In genomic region chr3:124108446-124108845, GRCh38 we compare ENCODE assay signal across 38 cellular contexts.
"Had no signal": no experiment of that assay in that cellular context is flagged by ENCODE, and none has a peak within 500 bp of the region (broad histone marks: within the 10 kb centered on the region; RNA-seq: fewer than 3 reads in every experiment).

No MANE protein-coding gene starts in this region.

- H3K9me3 Mint-ChIP-seq: activated CD4-positive, alpha-beta memory T cell treated with anti-CD3 and anti-CD28 coated beads, Interleukin-2, amount 10 ng/mL, durations not matched to agents 7 days and 5 days; activated CD4-positive, alpha-beta T cell treated with anti-CD3 and anti-CD28 coated beads, Interleukin-2, amount 10 ng/mL, durations not matched to agents 7 days and 5 days; activated naive CD4-positive, alpha-beta T cell treated with anti-CD3 and anti-CD28 coated beads, Interleukin-2, amount 10 ng/mL, durations not matched to agents 7 days and 5 days; activated naive CD8-positive, alpha-beta T cell treated with anti-CD3 and anti-CD28 coated beads, Interleukin-2, amount 10 ng/mL, durations not matched to agents 7 days and 5 days; activated naive CD8-positive, alpha-beta T cell treated with anti-CD3 and anti-CD28 coated beads, Interleukin-2, amount 50 U/mL, for 24 hours; activated T-cell treated with anti-CD3 and anti-CD28 coated beads, Interleukin-2, amount 50 U/mL, for 24 hours; activated T-helper 2 cell treated with anti-CD3 and anti-CD28 coated beads, Interferon-gamma antibody, Interleukin-2, Interleukin-4, amounts not matched to agents 10 μg/mL and 5 μg/mL and 100 μg/mL, durations not matched to agents 14 hours and 24 hours and 36 hours; central memory CD8-positive, alpha-beta T cell; T-helper 1 cell treated with Interleukin-12 subunit alpha and Interleukin-12 subunit beta and Interleukin-4 antibody, amounts not matched to agents 30 μg/mL and 1 μg/mL, for 36 hours; T-helper 2 cell treated with Interferon-gamma antibody and Interleukin-4, amounts not matched to agents 5 μg/mL and 100 μg/mL, for 36 hours had no signal

- H3K27ac Mint-ChIP-seq: activated CD4-positive, alpha-beta memory T cell treated with anti-CD3 and anti-CD28 coated beads, Interleukin-2, amount 10 ng/mL, durations not matched to agents 7 days and 5 days; activated CD4-positive, alpha-beta T cell treated with anti-CD3 and anti-CD28 coated beads for 36 hours; activated CD4-positive, alpha-beta T cell treated with anti-CD3 and anti-CD28 coated beads, Interleukin-2, amount 10 ng/mL, durations not matched to agents 7 days and 5 days; activated CD8-positive, alpha-beta memory T cell treated with anti-CD3 and anti-CD28 coated beads, Interleukin-2, amount 10 ng/mL, durations not matched to agents 7 days and 5 days; activated CD8-positive, alpha-beta T cell treated with anti-CD3 and anti-CD28 coated beads, Interleukin-2, amount 10 ng/mL, durations not matched to agents 7 days and 5 days; activated naive CD4-positive, alpha-beta T cell treated with anti-CD3 and anti-CD28 coated beads, Interleukin-2, amount 10 ng/mL, durations not matched to agents 7 days and 5 days; activated naive CD4-positive, alpha-beta T cell treated with anti-CD3 and anti-CD28 coated beads, Interleukin-2, amount 50 U/mL, for 24 hours; activated naive CD8-positive, alpha-beta T cell; activated naive CD8-positive, alpha-beta T cell treated with anti-CD3 and anti-CD28 coated beads, Interleukin-2, amount 10 ng/mL, durations not matched to agents 7 days and 5 days; activated naive CD8-positive, alpha-beta T cell treated with anti-CD3 and anti-CD28 coated beads, Interleukin-2, amount 50 U/mL, for 24 hours; activated T-cell treated with anti-CD3 and anti-CD28 coated beads, Interleukin-2, amount 50 U/mL, for 24 hours; activated T-helper 2 cell treated with anti-CD3 and anti-CD28 coated beads, Interferon-gamma antibody, Interleukin-2, Interleukin-4, amounts not matched to agents 10 μg/mL and 5 μg/mL and 100 μg/mL, durations not matched to agents 14 hours and 24 hours and 36 hours; T-helper 1 cell treated with Interleukin-12 subunit alpha and Interleukin-12 subunit beta and Interleukin-4 antibody, amounts not matched to agents 30 μg/mL and 1 μg/mL, for 36 hours; T-helper 2 cell treated with Interferon-gamma antibody and Interleukin-4, amounts not matched to agents 5 μg/mL and 100 μg/mL, for 36 hours; WTC11 had no signal

- H3K4me3 ChIP-seq: body of pancreas, breast epithelium had no signal

- DNase-seq: activated CD4-positive, alpha-beta memory T cell treated with anti-CD3 and anti-CD28 coated beads, Interleukin-2, amount 10 ng/mL, durations not matched to agents 7 days and 5 days; activated CD4-positive, alpha-beta T cell treated with anti-CD3 and anti-CD28 coated beads for 1 hour; activated CD4-positive, alpha-beta T cell treated with anti-CD3 and anti-CD28 coated beads for 36 hours; activated CD4-positive, alpha-beta T cell treated with anti-CD3 and anti-CD28 coated beads for 48 hours; activated CD4-positive, alpha-beta T cell treated with anti-CD3 and anti-CD28 coated beads, Interleukin-2, amount 10 ng/mL, durations not matched to agents 7 days and 5 days; activated CD4-positive, alpha-beta T cell treated with anti-CD3 and anti-CD28 coated beads, Interleukin-2, amount 50 U/mL, for 48 hours; activated CD4-positive, CD25-positive, alpha-beta regulatory T cell; activated CD8-positive, alpha-beta memory T cell treated with anti-CD3 and anti-CD28 coated beads for 24 hours; activated CD8-positive, alpha-beta memory T cell treated with anti-CD3 and anti-CD28 coated beads, Interleukin-2, amount 10 ng/mL, durations not matched to agents 7 days and 5 days; activated CD8-positive, alpha-beta memory T cell treated with anti-CD3 and anti-CD28 coated beads, Interleukin-2, amount 50 U/mL, for 48 hours; activated CD8-positive, alpha-beta T cell treated with anti-CD3 and anti-CD28 coated beads, Interleukin-2, amount 10 ng/mL, durations not matched to agents 7 days and 5 days; activated effector memory CD4-positive, alpha-beta T cell treated with Interleukin-2 at 50 U/mL for 16 hours; activated gamma-delta T cell; activated naive CD4-positive, alpha-beta T cell treated with anti-CD3 and anti-CD28 coated beads, Interleukin-2, amount 10 ng/mL, durations not matched to agents 7 days and 5 days; activated naive CD4-positive, alpha-beta T cell treated with Interleukin-2 at 50 U/mL for 16 hours; activated naive CD8-positive, alpha-beta T cell treated with anti-CD3 and anti-CD28 coated beads, Interleukin-2, amount 10 ng/mL, durations not matched to agents 7 days and 5 days; activated naive CD8-positive, alpha-beta T cell treated with anti-CD3 and anti-CD28 coated beads, Interleukin-2, amount 50 U/mL, for 24 hours; activated T-cell treated with anti-CD3 and anti-CD28 coated beads, Interleukin-2, amount 50 U/mL, for 24 hours; activated T-cell treated with anti-CD3 and anti-CD28 coated beads, Interleukin-2, amount 50 U/mL, for 48 hours; amygdala; anterior cingulate cortex; body of pancreas; brain microvascular endothelial cell; caudate nucleus; cerebellar nuclear complex; T-helper 1 cell; T-helper 2 cell; T-helper 9 cell; WERI-Rb-1 had no signal

- H3K4me1 ChIP-seq: body of pancreas, breast epithelium had no signal

- H3K27me3 Mint-ChIP-seq: activated CD4-positive, alpha-beta memory T cell treated with anti-CD3 and anti-CD28 coated beads, Interleukin-2, amount 10 ng/mL, durations not matched to agents 7 days and 5 days; activated CD8-positive, alpha-beta memory T cell treated with anti-CD3 and anti-CD28 coated beads, Interleukin-2, amount 10 ng/mL, durations not matched to agents 7 days and 5 days; activated naive CD4-positive, alpha-beta T cell treated with anti-CD3 and anti-CD28 coated beads, Interleukin-2, amount 50 U/mL, for 24 hours; activated naive CD8-positive, alpha-beta T cell; activated naive CD8-positive, alpha-beta T cell treated with anti-CD3 and anti-CD28 coated beads, Interleukin-2, amount 50 U/mL, for 24 hours had no signal

- ATAC-seq: activated CD4-positive, alpha-beta T cell treated with anti-CD3 and anti-CD28 coated beads for 36 hours; activated CD4-positive, CD25-positive, alpha-beta regulatory T cell treated with anti-CD3 and anti-CD28 coated beads, Interleukin-2, amount 50 U/mL, for 24 hours; activated CD8-positive, alpha-beta memory T cell treated with anti-CD3 and anti-CD28 coated beads, Interleukin-2, amount 10 ng/mL, durations not matched to agents 7 days and 5 days; activated CD8-positive, alpha-beta T cell treated with anti-CD3 and anti-CD28 coated beads, Interleukin-2, amount 10 ng/mL, durations not matched to agents 7 days and 5 days; activated naive CD8-positive, alpha-beta T cell treated with anti-CD3 and anti-CD28 coated beads, Interleukin-2, amount 50 U/mL, for 24 hours; body of pancreas; WTC11 had no signal

- H3K4me1 Mint-ChIP-seq: activated CD4-positive, alpha-beta memory T cell treated with anti-CD3 and anti-CD28 coated beads, Interleukin-2, amount 10 ng/mL, durations not matched to agents 7 days and 5 days; activated CD4-positive, alpha-beta T cell treated with anti-CD3 and anti-CD28 coated beads for 36 hours; activated CD4-positive, alpha-beta T cell treated with anti-CD3 and anti-CD28 coated beads, Interleukin-2, amount 10 ng/mL, durations not matched to agents 7 days and 5 days; activated CD8-positive, alpha-beta memory T cell treated with anti-CD3 and anti-CD28 coated beads, Interleukin-2, amount 10 ng/mL, durations not matched to agents 7 days and 5 days; activated naive CD4-positive, alpha-beta T cell treated with anti-CD3 and anti-CD28 coated beads, Interleukin-2, amount 10 ng/mL, durations not matched to agents 7 days and 5 days; activated naive CD4-positive, alpha-beta T cell treated with anti-CD3 and anti-CD28 coated beads, Interleukin-2, amount 50 U/mL, for 24 hours; activated naive CD8-positive, alpha-beta T cell treated with anti-CD3 and anti-CD28 coated beads, Interleukin-2, amount 10 ng/mL, durations not matched to agents 7 days and 5 days; activated naive CD8-positive, alpha-beta T cell treated with anti-CD3 and anti-CD28 coated beads, Interleukin-2, amount 50 U/mL, for 24 hours; central memory CD8-positive, alpha-beta T cell had no signal

- H3K36me3 Mint-ChIP-seq: activated CD8-positive, alpha-beta memory T cell treated with anti-CD3 and anti-CD28 coated beads, Interleukin-2, amount 10 ng/mL, durations not matched to agents 7 days and 5 days; activated naive CD4-positive, alpha-beta T cell treated with anti-CD3 and anti-CD28 coated beads, Interleukin-2, amount 10 ng/mL, durations not matched to agents 7 days and 5 days; activated naive CD4-positive, alpha-beta T cell treated with anti-CD3 and anti-CD28 coated beads, Interleukin-2, amount 50 U/mL, for 24 hours; activated naive CD8-positive, alpha-beta T cell; activated naive CD8-positive, alpha-beta T cell treated with anti-CD3 and anti-CD28 coated beads, Interleukin-2, amount 10 ng/mL, durations not matched to agents 7 days and 5 days; WTC11 had no signal

- H3K36me3 ChIP-seq: brain microvascular endothelial cell, breast epithelium, WERI-Rb-1 had no signal

- H3K9me3 ChIP-seq: body of pancreas, breast epithelium had no signal

- H3K27me3 ChIP-seq: body of pancreas, brain microvascular endothelial cell, breast epithelium had no signal

- H3K4me3 Mint-ChIP-seq: activated CD4-positive, alpha-beta memory T cell treated with anti-CD3 and anti-CD28 coated beads, Interleukin-2, amount 10 ng/mL, durations not matched to agents 7 days and 5 days; activated CD4-positive, alpha-beta T cell treated with anti-CD3 and anti-CD28 coated beads for 36 hours; activated CD4-positive, alpha-beta T cell treated with anti-CD3 and anti-CD28 coated beads, Interleukin-2, amount 10 ng/mL, durations not matched to agents 7 days and 5 days; activated CD8-positive, alpha-beta memory T cell treated with anti-CD3 and anti-CD28 coated beads, Interleukin-2, amount 10 ng/mL, durations not matched to agents 7 days and 5 days; activated CD8-positive, alpha-beta T cell treated with anti-CD3 and anti-CD28 coated beads, Interleukin-2, amount 10 ng/mL, durations not matched to agents 7 days and 5 days; activated naive CD4-positive, alpha-beta T cell treated with anti-CD3 and anti-CD28 coated beads, Interleukin-2, amount 10 ng/mL, durations not matched to agents 7 days and 5 days; activated naive CD4-positive, alpha-beta T cell treated with anti-CD3 and anti-CD28 coated beads, Interleukin-2, amount 50 U/mL, for 24 hours; activated naive CD8-positive, alpha-beta T cell; activated naive CD8-positive, alpha-beta T cell treated with anti-CD3 and anti-CD28 coated beads, Interleukin-2, amount 10 ng/mL, durations not matched to agents 7 days and 5 days; activated naive CD8-positive, alpha-beta T cell treated with anti-CD3 and anti-CD28 coated beads, Interleukin-2, amount 50 U/mL, for 24 hours; activated T-cell treated with anti-CD3 and anti-CD28 coated beads, Interleukin-2, amount 50 U/mL, for 24 hours; central memory CD8-positive, alpha-beta T cell; T-helper 1 cell treated with Interleukin-12 subunit alpha and Interleukin-12 subunit beta and Interleukin-4 antibody, amounts not matched to agents 30 μg/mL and 1 μg/mL, for 36 hours; T-helper 2 cell treated with Interferon-gamma antibody and Interleukin-4, amounts not matched to agents 5 μg/mL and 100 μg/mL, for 36 hours; WTC11 had no signal

- H3K27ac ChIP-seq: body of pancreas, brain microvascular endothelial cell, breast epithelium, WERI-Rb-1 had no signal
